Comparison of ENCODE assay signal across 8 cellular contexts in genomic region chr6:43496370-43497128, GRCh38. TPM values are rescaled to one million over a fixed set of nuclear protein-coding genes. Genes with fewer than 3 reads are reported as not detected.
DNase-seq lines count a peak whose midpoint lies in the region; ATAC-seq, FAIRE-seq and TF ChIP-seq lines count a peak whose summit lies in the region.

No MANE protein-coding gene starts in this region.

- CTCF ChIA-PET in GM12878 (lab: Yijun Ruan, JAX) = interaction anchor here (0.9 to 7.6 kb wide), 8 partner anchors 10 to 141 kb away, joined by 3 to 70 read pairs (median 4); partner anchors contain the start of gene LRRC73

- POLR2A ChIA-PET in GM12878 (lab: Charles Lee) = interaction anchor here (0.6 to 1.0 kb wide), 3 partner anchors 20 to 98 kb away, joined by 3 to 6 read pairs (median 3); no protein-coding TSS in a partner anchor

- H4K20me1 ChIP-seq in GM12878 (ENCODE audit: control insufficient read depth, insufficient read depth) = no peaks in the 10 kb centered on the region; the same call in 1 of the 2 replicates

- H2AFZ ChIP-seq in GM12878 (ENCODE audit: control insufficient read depth, low read depth, low read length) = no peak overlapping the region

- no peak overlapping the region for H3K9ac ChIP-seq in GM12878 (ENCODE audit: control insufficient read depth, insufficient read depth, low read length)

- DNase-seq in Ammon's horn (ENCODE audit: low spot score) (peak; percentile 65), HK-2 (ENCODE audit: unreplicated experiment) (peak; percentile 69), GM12878 (ENCODE audit: low read depth, low spot score) (no peak), left kidney (ENCODE audit: low read depth, low spot score) (peak; percentile 65), SKM-1 (lab: John Stamatoyannopoulos, UW; ENCODE audit: unreplicated experiment) (no peak), NCI-H2081 (lab: John Stamatoyannopoulos, UW) (no peak)

- TF ChIP-seq RAD21 in GM12878 (IDR thresholded peaks at IDR 0.05; ENCODE audit: insufficient read depth, low read depth, low read length) = peak; percentile 60

- SMC1A ChIA-PET in GM12878 (lab: Charles Lee; ENCODE audit: uncharacterized antibody, unreplicated experiment) = interaction anchor here (1.3 kb wide), 1 partner anchor 38 kb away, joined by 5 read pairs; no protein-coding TSS in a partner anchor

- no peak overlapping the region for H3K27ac ChIP-seq in GM12878 (ENCODE audit: control insufficient read depth, insufficient read depth)

- no peak overlapping the region for H3K4me2 ChIP-seq in GM12878 (ENCODE audit: control insufficient read depth, insufficient read depth)

- peaks cover 7 to 10% of the 10 kb centered on the region in 2 experiments; a peak in 3 of 4 replicates for H3K36me3 ChIP-seq in GM12878 (ENCODE audit: control insufficient read depth in 2 of 2, insufficient read depth in 2 of 2, low read length in 1 of 2)

- no TSS peak for BruUV-seq in GM12878 (replicated peaks; lab: Mats Ljungman, UMichigan)

- no peak for TF ChIP-seq EP300 in GM12878 (IDR thresholded peaks at IDR 0.05; ENCODE audit: borderline replicate concordance in 1 of 2, control insufficient read depth in 1 of 2, low read depth in 2 of 2, low read length in 2 of 2)

- in situ Hi-C loops in GM12878 (cut with MboI) = no loop called here

- no peak for TF ChIP-seq POLR2A in GM12878 (IDR thresholded peaks at IDR 0.05; ENCODE audit: low read depth, low read length)

- no peaks in the 10 kb centered on the region for H3K4me1 ChIP-seq in GM12878 (ENCODE audit: control insufficient read depth, insufficient read depth, low read length)

- H3K9me3 ChIP-seq in GM12878 (replicated peaks; ENCODE audit: control insufficient read depth, insufficient read depth, low read length) = no peaks in the 10 kb centered on the region

- RAD21 ChIA-PET in GM12878 (lab: Charles Lee; ENCODE audit: unreplicated experiment) = interaction anchor here (1.1 to 1.7 kb wide), 2 partner anchors 9 to 233 kb away, joined by 3 to 8 read pairs; no protein-coding TSS in a partner anchor

- H3K27me3 ChIP-seq in GM12878 (replicated peaks in 1 of 2; ENCODE audit: control insufficient read depth in 2 of 2, insufficient read depth in 2 of 2, low read length in 1 of 2) = no peaks in the 10 kb centered on the region

- H3K4me3 ChIP-seq in GM12878 = no peak overlapping the region

- intact Hi-C loops in GM12878 (cut with micrococcal nuclease; ENCODE audit: unreplicated experiment) = loop anchor here (1.0 kb wide), 1 partner anchor 233 kb away; no protein-coding TSS in a partner anchor

- FAIRE-seq in GM12878 (lab: Jason Lieb, UNC) = no peak

- no peaks in the 10 kb centered on the region for H3K79me2 ChIP-seq in GM12878 (ENCODE audit: control insufficient read depth, insufficient read depth, low read length)

- TF ChIP-seq CTCF in GM12878 (IDR thresholded peaks at IDR 0.05 in 2 of 3, conservative IDR thresholded peaks at IDR 0.05 in 1 of 3; ENCODE audit: control insufficient read depth in 2 of 3, extremely low read depth in 1 of 3, insufficient read depth in 1 of 3, low read depth in 3 of 3, low read length in 3 of 3) = peak; percentile 53 to 56 (median 55)

- WGBS in GM12878 (ENCODE audit: insufficient coverage, insufficient replicate concordance, low lambda C conversion rate, missing lambda C conversion rate) = 79% methylated on average over 18 of the region's 18 CpGs

- ATAC-seq in GM12878 (peak; percentile 77), GM21526 (IDR thresholded peaks at IDR 0.05; ENCODE audit: low FRiP score, unreplicated experiment) (no peak), HG02759 (IDR thresholded peaks at IDR 0.05; ENCODE audit: unreplicated experiment) (no peak)

RNA-seq across cellular contexts. Expression of gene LRRC73, which starts 13.6 kb away (rescaled TPM):
- total RNA-seq in GM12878 (2013; cell fraction: nucleolus; rRNA removed) = 0.23 and 0.51 TPM in 2 replicates
- not detected in 2 replicates for total RNA-seq in GM12878 (2014; rRNA removed)
- total RNA-seq in GM12878 (2014; rRNA removed; fragmentation: Illumina TruSeq; extraction: Trizol) = not detected in 2 replicates
- 0.13 and 0.19 TPM in 2 replicates for total RNA-seq in GM12878 (2021)
- polyA plus RNA-seq in GM12878 (2011; ENCODE audit: low read depth) = not detected
- polyA plus RNA-seq in GM12878 (2011; rRNA removed) = not detected in 2 replicates
- polyA plus RNA-seq in GM12878 (2011; cell fraction: cytosol; rRNA removed) = 0.03 TPM in 2 replicates
- 0.09 and 0.15 TPM in 2 replicates for polyA plus RNA-seq in GM12878 (2011; cell fraction: nucleus; rRNA removed)
- not detected in 2 replicates for polyA plus RNA-seq in GM12878 (2012)
- polyA plus RNA-seq in GM12878 (2014; fragmentation: Illumina TruSeq; extraction: Trizol) = not detected in 2 replicates
- not detected for polyA plus RNA-seq in GM12878 (2014; fragmentation: Nextera tagmentation; extraction: Ambion mirVana)
- polyA plus RNA-seq in GM12878 (2014; rRNA removed) = 0.09 TPM in 1 of 2 replicates, not detected in the other
- not detected for polyA plus RNA-seq in GM12878 (2016; fragmentation: Nextera tagmentation; extraction: Ambion mirVana)
- polyA minus RNA-seq in GM12878 (2011; rRNA and poly(A)+ RNA removed) = 0.15 TPM in 1 of 2 replicates, not detected in the other
- not detected in 2 replicates for polyA minus RNA-seq in GM12878 (2011; cell fraction: cytosol; rRNA and poly(A)+ RNA removed)
- 0.60 and 0.86 TPM in 2 replicates for polyA minus RNA-seq in GM12878 (2011; cell fraction: nucleus; rRNA and poly(A)+ RNA removed)

RNA-seq across cellular contexts. Expression of gene TJAP1, which starts 19.2 kb away (rescaled TPM):
- 21.5 and 21.7 TPM in 2 replicates for total RNA-seq in GM12878 (2013; cell fraction: nucleolus; rRNA removed)
- 13.6 and 15.8 TPM in 2 replicates for total RNA-seq in GM12878 (2014; rRNA removed)
- 6.2 and 8.1 TPM in 2 replicates for total RNA-seq in GM12878 (2014; rRNA removed; fragmentation: Illumina TruSeq; extraction: Trizol)
- 22.6 and 26.5 TPM in 2 replicates for total RNA-seq in GM12878 (2021)
- 9.2 TPM for polyA plus RNA-seq in GM12878 (2011; ENCODE audit: low read depth)
- 10.8 and 18.0 TPM in 2 replicates for polyA plus RNA-seq in GM12878 (2011; rRNA removed)
- polyA plus RNA-seq in GM12878 (2011; cell fraction: cytosol; rRNA removed) = 16.8 and 18.8 TPM in 2 replicates
- 70.5 and 83.5 TPM in 2 replicates for polyA plus RNA-seq in GM12878 (2011; cell fraction: nucleus; rRNA removed)
- polyA plus RNA-seq in GM12878 (2012) = 14.3 and 17.2 TPM in 2 replicates
- 7.0 and 13.9 TPM in 2 replicates for polyA plus RNA-seq in GM12878 (2014; fragmentation: Illumina TruSeq; extraction: Trizol)
- under 1 TPM; 0.11 to 0.42 TPM for polyA plus RNA-seq in GM12878 (2014; fragmentation: Nextera tagmentation; extraction: Ambion mirVana)
- polyA plus RNA-seq in GM12878 (2014; rRNA removed) = 18.9 and 23.9 TPM in 2 replicates
- 10 to 100 TPM; 10.0 to 11.7 TPM for polyA plus RNA-seq in GM12878 (2016; fragmentation: Nextera tagmentation; extraction: Ambion mirVana)
- polyA minus RNA-seq in GM12878 (2011; rRNA and poly(A)+ RNA removed) = 9.9 and 12.4 TPM in 2 replicates
- polyA minus RNA-seq in GM12878 (2011; cell fraction: cytosol; rRNA and poly(A)+ RNA removed) = 3.2 and 6.5 TPM in 2 replicates
- 10.3 and 15.7 TPM in 2 replicates for polyA minus RNA-seq in GM12878 (2011; cell fraction: nucleus; rRNA and poly(A)+ RNA removed)

RNA-seq across cellular contexts. Expression of gene YIPF3, which starts 20.2 kb away (rescaled TPM):
- 44.9 and 46.2 TPM in 2 replicates for total RNA-seq in GM12878 (2013; cell fraction: nucleolus; rRNA removed)
- total RNA-seq in GM12878 (2014; rRNA removed) = 45.0 and 46.5 TPM in 2 replicates
- 20.2 and 20.5 TPM in 2 replicates for total RNA-seq in GM12878 (2014; rRNA removed; fragmentation: Illumina TruSeq; extraction: Trizol)
- total RNA-seq in GM12878 (2021) = 43.0 and 47.6 TPM in 2 replicates
- 29.7 TPM for polyA plus RNA-seq in GM12878 (2011; ENCODE audit: low read depth)
- polyA plus RNA-seq in GM12878 (2011; rRNA removed) = 38.2 and 88.8 TPM in 2 replicates
- polyA plus RNA-seq in GM12878 (2011; cell fraction: cytosol; rRNA removed) = 59.6 and 67.2 TPM in 2 replicates
- 129 and 158 TPM in 2 replicates for polyA plus RNA-seq in GM12878 (2011; cell fraction: nucleus; rRNA removed)
- 48.1 and 48.5 TPM in 2 replicates for polyA plus RNA-seq in GM12878 (2012)
- polyA plus RNA-seq in GM12878 (2014; fragmentation: Illumina TruSeq; extraction: Trizol) = 33.5 and 42.4 TPM in 2 replicates
- 10 to 100 TPM; 25.0 to 29.8 TPM for polyA plus RNA-seq in GM12878 (2014; fragmentation: Nextera tagmentation; extraction: Ambion mirVana)
- polyA plus RNA-seq in GM12878 (2014; rRNA removed) = 36.6 and 44.3 TPM in 2 replicates
- 10 to 100 TPM; 60.4 TPM for polyA plus RNA-seq in GM12878 (2016; fragmentation: Nextera tagmentation; extraction: Ambion mirVana)
- 80.2 and 138 TPM in 2 replicates for polyA minus RNA-seq in GM12878 (2011; rRNA and poly(A)+ RNA removed)
- polyA minus RNA-seq in GM12878 (2011; cell fraction: cytosol; rRNA and poly(A)+ RNA removed) = 14.8 and 20.0 TPM in 2 replicates
- polyA minus RNA-seq in GM12878 (2011; cell fraction: nucleus; rRNA and poly(A)+ RNA removed) = 35.5 and 44.6 TPM in 2 replicates

RNA-seq across cellular contexts. Expression of gene POLR1C, which starts 20.3 kb away (rescaled TPM):
- 64.7 and 70.1 TPM in 2 replicates for total RNA-seq in GM12878 (2013; cell fraction: nucleolus; rRNA removed)
- total RNA-seq in GM12878 (2014; rRNA removed) (40.0 and 42.8 TPM in 2 replicates), GM12878 (2014; rRNA removed; fragmentation: Illumina TruSeq; extraction: Trizol) (39.0 and 40.7 TPM in 2 replicates), GM12878 (2021) (48.9 and 51.2 TPM in 2 replicates)
- polyA plus RNA-seq in GM12878 (2011; ENCODE audit: low read depth) = 46.5 TPM
- polyA plus RNA-seq in GM12878 (2011; rRNA removed) (93.5 and 108 TPM in 2 replicates), GM12878 (2014; fragmentation: Illumina TruSeq; extraction: Trizol) (63.9 and 96.9 TPM in 2 replicates), GM12878 (2014; fragmentation: Nextera tagmentation; extraction: Ambion mirVana) (100 to 1,000 TPM; 164 to 180 TPM), GM12878 (2014; rRNA removed) (51.2 and 53.9 TPM in 2 replicates), GM12878 (2016; fragmentation: Nextera tagmentation; extraction: Ambion mirVana) (10 to 100 TPM; 68.5 to 72.1 TPM)
- polyA plus RNA-seq in GM12878 (2011; cell fraction: cytosol; rRNA removed) = 73.3 and 83.3 TPM in 2 replicates
- polyA plus RNA-seq in GM12878 (2011; cell fraction: nucleus; rRNA removed) = 116 and 136 TPM in 2 replicates
- polyA plus RNA-seq in GM12878 (2012) = 43.7 and 55.9 TPM in 2 replicates
- 63.9 and 89.8 TPM in 2 replicates for polyA minus RNA-seq in GM12878 (2011; rRNA and poly(A)+ RNA removed)
- polyA minus RNA-seq in GM12878 (2011; cell fraction: cytosol; rRNA and poly(A)+ RNA removed) = 14.0 and 19.0 TPM in 2 replicates
- polyA minus RNA-seq in GM12878 (2011; cell fraction: nucleus; rRNA and poly(A)+ RNA removed) = 19.8 and 20.5 TPM in 2 replicates

RNA-seq across cellular contexts. Expression of gene DLK2, which starts 41.2 kb away (rescaled TPM):
- total RNA-seq in GM12878 (2013; cell fraction: nucleolus; rRNA removed) = 1.3 and 1.4 TPM in 2 replicates
- total RNA-seq in GM12878 (2014; rRNA removed) (0.11 and 0.34 TPM in 2 replicates), GM12878 (2014; rRNA removed; fragmentation: Illumina TruSeq; extraction: Trizol) (not detected in 2 replicates), GM12878 (2021) (0.38 and 0.40 TPM in 2 replicates)
- polyA plus RNA-seq in GM12878 (2011; ENCODE audit: low read depth) = 0.37 TPM
- polyA plus RNA-seq in GM12878 (2011; rRNA removed) (0.10 and 0.37 TPM in 2 replicates), GM12878 (2014; fragmentation: Illumina TruSeq; extraction: Trizol) (not detected in 2 replicates), GM12878 (2014; fragmentation: Nextera tagmentation; extraction: Ambion mirVana) (under 1 TPM in 1 of 2 experiments, not detected in 1; 0.03 TPM), GM12878 (2014; rRNA removed) (0.47 and 0.55 TPM in 2 replicates), GM12878 (2016; fragmentation: Nextera tagmentation; extraction: Ambion mirVana) (under 1 TPM in 1 of 2 experiments, not detected in 1; 0.40 TPM)
- 0.79 and 1.0 TPM in 2 replicates for polyA plus RNA-seq in GM12878 (2011; cell fraction: cytosol; rRNA removed)
- 1.5 and 1.9 TPM in 2 replicates for polyA plus RNA-seq in GM12878 (2011; cell fraction: nucleus; rRNA removed)
- polyA plus RNA-seq in GM12878 (2012) = 0.50 and 1.8 TPM in 2 replicates
- polyA minus RNA-seq in GM12878 (2011; rRNA and poly(A)+ RNA removed) = 0.66 and 0.67 TPM in 2 replicates
- polyA minus RNA-seq in GM12878 (2011; cell fraction: cytosol; rRNA and poly(A)+ RNA removed) = not detected in 2 replicates
- polyA minus RNA-seq in GM12878 (2011; cell fraction: nucleus; rRNA and poly(A)+ RNA removed) = 0.24 and 0.57 TPM in 2 replicates

Comparison
In these comparisons a context has a peak if more than half of its experiments do, and no peak if none do; other contexts are left out.
1. DNase-seq: peak in Ammon's horn (single experiment), HK-2 (single experiment) and left kidney (single experiment); none in GM12878 (single experiment), SKM-1 (single experiment) and NCI-H2081 (0 of 2).